ENCODE assay signal across 1 cellular context in the genomic region with DNA sequence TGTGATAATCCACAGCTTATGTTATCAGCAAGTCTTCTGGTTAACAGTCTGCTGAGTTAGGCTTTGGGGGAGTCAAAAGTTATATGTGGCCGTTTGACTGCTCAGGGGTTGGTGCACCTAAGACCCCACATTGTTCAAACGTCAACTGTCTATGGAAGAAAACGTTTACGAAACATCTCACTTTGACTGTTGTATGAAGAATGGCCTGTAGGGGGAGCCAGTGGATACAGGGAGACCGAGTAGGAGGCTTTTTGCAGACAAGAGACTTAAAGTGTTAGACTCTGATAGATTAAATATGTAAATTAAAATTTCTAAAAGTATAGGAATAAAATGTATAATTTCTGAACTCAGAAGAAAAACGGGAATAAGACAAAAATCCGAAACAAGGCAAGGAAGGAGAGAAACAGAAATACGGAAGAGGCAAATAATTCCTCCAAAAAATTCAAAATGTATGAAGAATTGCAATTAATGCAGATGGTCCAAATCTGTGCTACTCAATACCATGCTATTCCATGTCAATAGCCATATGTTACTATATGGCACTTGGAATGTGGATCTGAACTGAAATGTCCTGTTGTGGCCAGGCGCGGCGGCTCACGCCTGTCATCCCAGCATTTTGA.
TF ChIP-seq lines count a peak whose summit lies in the region.

No MANE protein-coding gene starts in this region.

TF ChIP-seq in HepG2, 621 proteins besides CTCF, POLR2A, EP300 and RAD21:
- TF ChIP-seq STAG1 (CRISPR knock-in tag; IDR thresholded peaks at IDR 0.05): peak; percentile 63
- TF ChIP-seq ZNF589 (CRISPR knock-in tag; conservative IDR thresholded peaks at IDR 0.05): no peak
